Comparison of ENCODE assay signal across 27 cellular contexts in the genomic region with DNA sequence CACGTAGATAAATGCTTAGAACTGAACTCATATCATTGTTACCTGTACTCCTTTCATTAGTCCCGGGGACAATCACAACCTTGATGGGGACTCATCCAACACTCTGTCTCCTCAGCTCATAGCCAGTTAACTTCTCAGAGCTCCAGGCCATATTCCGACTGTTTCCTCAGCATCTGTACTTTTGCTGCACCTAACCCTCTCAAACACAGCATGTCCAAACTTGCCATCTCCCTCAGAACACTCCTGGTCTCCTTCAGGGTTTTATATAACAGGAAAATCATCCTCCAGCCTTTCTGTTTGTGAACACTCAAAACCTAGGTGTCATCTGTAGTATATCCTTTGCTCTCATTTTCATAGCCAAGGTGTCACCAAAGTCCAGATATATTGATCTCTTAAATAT.
"Had no signal": no experiment of that assay in that cellular context is flagged by ENCODE, and none has a peak within 500 bp of the region (broad histone marks: within the 10 kb centered on the region; RNA-seq: fewer than 3 reads in every experiment).

No MANE protein-coding gene starts in this region.

- H3K9me3 Mint-ChIP-seq: activated naive CD4-positive, alpha-beta T cell treated with anti-CD3 and anti-CD28 coated beads, Interleukin-2, amount 50 U/mL, for 72 hours; activated naive CD8-positive, alpha-beta T cell treated with anti-CD3 and anti-CD28 coated beads, Interleukin-2, amount 50 U/mL, for 24 hours; activated T-cell treated with anti-CD3 and anti-CD28 coated beads, Interleukin-2, amount 50 U/mL, for 24 hours; activated T-helper 1 cell treated with anti-CD3 and anti-CD28 coated beads, Interleukin-12 subunit alpha, Interleukin-12 subunit beta, Interleukin-2, Interleukin-4 antibody, amounts not matched to agents 30 ng/mL and 10 ng/mL and 1 ng/mL, durations not matched to agents 14 hours and 24 hours and 36 hours; T-helper 1 cell treated with Interleukin-12 subunit alpha and Interleukin-12 subunit beta and Interleukin-4 antibody, amounts not matched to agents 30 μg/mL and 1 μg/mL, for 36 hours; WTC11 had no signal

- H3K9me3 ChIP-seq: ascending aorta, body of pancreas, Peyer's patch had no signal

- H3K36me3 ChIP-seq: ascending aorta, cardiac muscle cell, Peyer's patch had no signal

- H3K4me3 ChIP-seq: ascending aorta, body of pancreas, cardiac muscle cell, Peyer's patch had no signal

- H3K4me1 Mint-ChIP-seq: activated naive CD8-positive, alpha-beta T cell treated with anti-CD3 and anti-CD28 coated beads, Interleukin-2, amount 50 U/mL, for 24 hours; WTC11 had no signal

- ATAC-seq: activated CD8-positive, alpha-beta T cell treated with anti-CD3 and anti-CD28 coated beads, Interleukin-2, amount 10 ng/mL, durations not matched to agents 7 days and 5 days; activated naive CD4-positive, alpha-beta T cell treated with anti-CD3 and anti-CD28 coated beads, Interleukin-2, amount 50 U/mL, for 72 hours; activated naive CD8-positive, alpha-beta T cell treated with anti-CD3 and anti-CD28 coated beads, Interleukin-2, amount 50 U/mL, for 24 hours; body of pancreas; WTC11 had no signal

- H3K27ac ChIP-seq: ascending aorta, body of pancreas, cardiac muscle cell, Peyer's patch had no signal

- H3K27ac Mint-ChIP-seq: activated CD8-positive, alpha-beta T cell treated with anti-CD3 and anti-CD28 coated beads, Interleukin-2, amount 10 ng/mL, durations not matched to agents 7 days and 5 days; activated naive CD4-positive, alpha-beta T cell treated with anti-CD3 and anti-CD28 coated beads, Interleukin-2, amount 50 U/mL, for 72 hours; activated naive CD8-positive, alpha-beta T cell treated with anti-CD3 and anti-CD28 coated beads, Interleukin-2, amount 50 U/mL, for 24 hours; activated T-cell treated with anti-CD3 and anti-CD28 coated beads, Interleukin-2, amount 50 U/mL, for 24 hours; activated T-helper 1 cell treated with anti-CD3 and anti-CD28 coated beads, Interleukin-12 subunit alpha, Interleukin-12 subunit beta, Interleukin-2, Interleukin-4 antibody, amounts not matched to agents 30 ng/mL and 10 ng/mL and 1 ng/mL, durations not matched to agents 14 hours and 24 hours and 36 hours; T-helper 1 cell treated with Interleukin-12 subunit alpha and Interleukin-12 subunit beta and Interleukin-4 antibody, amounts not matched to agents 30 μg/mL and 1 μg/mL, for 36 hours; WTC11 had no signal

- H3K4me1 ChIP-seq: ascending aorta, body of pancreas, Peyer's patch had no signal

- H3K27me3 ChIP-seq: ascending aorta, body of pancreas, cardiac muscle cell, Peyer's patch had no signal

- DNase-seq: activated CD4-positive, alpha-beta T cell treated with anti-CD3 and anti-CD28 coated beads for 48 hours; activated CD4-positive, alpha-beta T cell treated with anti-CD3 and anti-CD28 coated beads, Interleukin-2, amount 50 U/mL, for 4 hours; activated CD4-positive, CD25-positive, alpha-beta regulatory T cell treated with anti-CD3 and anti-CD28 coated beads, Interleukin-2, amount 50 U/mL, for 72 hours; activated CD8-positive, alpha-beta T cell treated with anti-CD3 and anti-CD28 coated beads, Interleukin-2, amount 10 ng/mL, durations not matched to agents 7 days and 5 days; activated effector memory CD4-positive, alpha-beta T cell treated with Interleukin-2 at 50 U/mL for 16 hours; activated naive CD4-positive, alpha-beta T cell; activated naive CD8-positive, alpha-beta T cell treated with anti-CD3 and anti-CD28 coated beads, Interleukin-2, amount 50 U/mL, for 24 hours; activated T-cell treated with anti-CD3 and anti-CD28 coated beads, Interleukin-2, amount 50 U/mL, for 24 hours; amniotic stem cell; body of pancreas; cerebellar nuclear complex; Kasumi-1; KBM-7; NCI-H1048; NCI-H146; NCI-H187 treated with DMSO at 0.1 percent for 48 hours; NCI-H2081 treated with DMSO at 0.1 percent for 48 hours; NCI-H510A treated with DMSO at 0.1 percent for 48 hours; NCI-H69; Peyer's patch; SHP77 treated with DMSO at 0.1 percent for 48 hours had no signal

- H3K4me3 Mint-ChIP-seq: activated CD8-positive, alpha-beta T cell treated with anti-CD3 and anti-CD28 coated beads, Interleukin-2, amount 10 ng/mL, durations not matched to agents 7 days and 5 days; activated naive CD8-positive, alpha-beta T cell treated with anti-CD3 and anti-CD28 coated beads, Interleukin-2, amount 50 U/mL, for 24 hours; activated T-cell treated with anti-CD3 and anti-CD28 coated beads, Interleukin-2, amount 50 U/mL, for 24 hours; activated T-helper 1 cell treated with anti-CD3 and anti-CD28 coated beads, Interleukin-12 subunit alpha, Interleukin-12 subunit beta, Interleukin-2, Interleukin-4 antibody, amounts not matched to agents 30 ng/mL and 10 ng/mL and 1 ng/mL, durations not matched to agents 14 hours and 24 hours and 36 hours; T-helper 1 cell treated with Interleukin-12 subunit alpha and Interleukin-12 subunit beta and Interleukin-4 antibody, amounts not matched to agents 30 μg/mL and 1 μg/mL, for 36 hours; WTC11 had no signal

- H3K36me3 Mint-ChIP-seq: activated naive CD4-positive, alpha-beta T cell treated with anti-CD3 and anti-CD28 coated beads, Interleukin-2, amount 50 U/mL, for 72 hours had no signal

- H3K27me3 Mint-ChIP-seq: activated naive CD8-positive, alpha-beta T cell treated with anti-CD3 and anti-CD28 coated beads, Interleukin-2, amount 50 U/mL, for 24 hours; activated T-cell treated with anti-CD3 and anti-CD28 coated beads, Interleukin-2, amount 50 U/mL, for 24 hours had no signal
